Comparison of ENCODE assay signal across 33 cellular contexts in genomic region chr15:49826640-49827281, GRCh38.
"Had no signal": no experiment of that assay in that cellular context is flagged by ENCODE, and none has a peak within 500 bp of the region (broad histone marks: within the 10 kb centered on the region; RNA-seq: fewer than 3 reads in every experiment).

No MANE protein-coding gene starts in this region.

- H3K4me3 Mint-ChIP-seq: activated B cell treated with CpG ODN at 0.5 μM for 24 hours; activated CD8-positive, alpha-beta T cell treated with anti-CD3 and anti-CD28 coated beads for 36 hours; activated naive CD8-positive, alpha-beta T cell; activated T-cell treated with anti-CD3 and anti-CD28 coated beads, Interleukin-2, amount 50 U/mL, for 4 hours; activated T-helper 17 cell treated with anti-CD3 and anti-CD28 coated beads, Interleukin-2, amount 50 U/mL, for 72 hours; central memory CD8-positive, alpha-beta T cell; dendritic cell treated with granulocyte-macrophage colony-stimulating factor and Interleukin-4, amounts not matched to agents 40 ng/mL and 50 ng/mL, for 4 days; endodermal cell; T-helper 17 cell; T-helper 2 cell treated with Interferon-gamma antibody and Interleukin-4, amounts not matched to agents 5 μg/mL and 100 μg/mL, for 36 hours had no signal

- H3K4me1 Mint-ChIP-seq: activated B cell treated with CpG ODN at 0.5 μM for 24 hours; activated T-helper 17 cell treated with anti-CD3 and anti-CD28 coated beads, Interleukin-2, amount 50 U/mL, for 72 hours; central memory CD8-positive, alpha-beta T cell; endodermal cell; T-helper 17 cell had no signal

- H3K9me3 Mint-ChIP-seq: activated B cell treated with CpG ODN at 0.5 μM for 24 hours; activated CD8-positive, alpha-beta T cell treated with anti-CD3 and anti-CD28 coated beads for 36 hours; central memory CD8-positive, alpha-beta T cell; T-helper 2 cell treated with Interferon-gamma antibody and Interleukin-4, amounts not matched to agents 5 μg/mL and 100 μg/mL, for 36 hours had no signal

- ATAC-seq: activated CD4-positive, CD25-positive, alpha-beta regulatory T cell treated with anti-CD3 and anti-CD28 coated beads, Interleukin-2, amount 50 U/mL, for 24 hours; activated CD8-positive, alpha-beta T cell treated with anti-CD3 and anti-CD28 coated beads for 36 hours; activated T-cell treated with anti-CD3 and anti-CD28 coated beads, Interleukin-2, amount 50 U/mL, for 4 hours; activated T-helper 17 cell treated with anti-CD3 and anti-CD28 coated beads, Interleukin-2, amount 50 U/mL, for 72 hours; esophagus mucosa; T-helper 17 cell had no signal

- H3K27ac Mint-ChIP-seq: activated B cell treated with CpG ODN at 0.5 μM for 24 hours; activated CD8-positive, alpha-beta T cell treated with anti-CD3 and anti-CD28 coated beads for 36 hours; activated naive CD8-positive, alpha-beta T cell; activated T-helper 17 cell treated with anti-CD3 and anti-CD28 coated beads, Interleukin-2, amount 50 U/mL, for 72 hours; dendritic cell treated with granulocyte-macrophage colony-stimulating factor and Interleukin-4, amounts not matched to agents 40 ng/mL and 50 ng/mL, for 4 days; endodermal cell; T-helper 17 cell; T-helper 2 cell treated with Interferon-gamma antibody and Interleukin-4, amounts not matched to agents 5 μg/mL and 100 μg/mL, for 36 hours had no signal

- H3K36me3 Mint-ChIP-seq: activated naive CD8-positive, alpha-beta T cell had no signal

- H3K36me3 ChIP-seq: brain microvascular endothelial cell, WERI-Rb-1 had no signal

- H3K27me3 Mint-ChIP-seq: activated B cell treated with CpG ODN at 0.5 μM for 24 hours; activated CD8-positive, alpha-beta T cell treated with anti-CD3 and anti-CD28 coated beads for 36 hours; central memory CD8-positive, alpha-beta T cell; dendritic cell treated with granulocyte-macrophage colony-stimulating factor and Interleukin-4, amounts not matched to agents 40 ng/mL and 50 ng/mL, for 4 days; T-helper 17 cell had no signal

- H3K27ac ChIP-seq: brain microvascular endothelial cell, coronary artery, dorsolateral prefrontal cortex, WERI-Rb-1 had no signal

- H3K27me3 ChIP-seq: brain microvascular endothelial cell, dorsolateral prefrontal cortex had no signal

- H3K4me3 ChIP-seq: coronary artery, dorsolateral prefrontal cortex had no signal

- DNase-seq: activated B cell treated with CpG ODN at 0.5 μM for 24 hours; activated CD4-positive, alpha-beta T cell treated with anti-CD3 and anti-CD28 coated beads for 48 hours; activated CD4-positive, alpha-beta T cell treated with anti-CD3 and anti-CD28 coated beads, Interleukin-2, amount 50 U/mL, for 1 hour; activated CD4-positive, alpha-beta T cell treated with anti-CD3 and anti-CD28 coated beads, Interleukin-2, amount 50 U/mL, for 48 hours; activated CD8-positive, alpha-beta memory T cell treated with anti-CD3 and anti-CD28 coated beads for 24 hours; activated CD8-positive, alpha-beta T cell treated with anti-CD3 and anti-CD28 coated beads for 36 hours; activated effector memory CD4-positive, alpha-beta T cell treated with Interleukin-2 at 50 U/mL for 16 hours; activated gamma-delta T cell treated with Interleukin-2 at 50 U/mL for 16 hours; activated naive CD4-positive, alpha-beta T cell treated with anti-CD3 and anti-CD28 coated beads, Interleukin-2, amount 50 U/mL, for 16 hours; activated naive CD4-positive, alpha-beta T cell treated with Interleukin-2 at 50 U/mL for 16 hours; activated T-cell treated with anti-CD3 and anti-CD28 coated beads, Interleukin-2, amount 50 U/mL, for 4 hours; amniotic stem cell; anterior cingulate cortex; brain microvascular endothelial cell; dorsolateral prefrontal cortex; effector memory CD4-positive, alpha-beta T cell; endodermal cell; foreskin fibroblast; T-helper 1 cell; T-helper 17 cell; T1000; WERI-Rb-1 had no signal

- FAIRE-seq: astrocyte, bronchial epithelial cell, frontal cortex had no signal
